ENCODE assay signal across 8 cellular contexts in the genomic region with DNA sequence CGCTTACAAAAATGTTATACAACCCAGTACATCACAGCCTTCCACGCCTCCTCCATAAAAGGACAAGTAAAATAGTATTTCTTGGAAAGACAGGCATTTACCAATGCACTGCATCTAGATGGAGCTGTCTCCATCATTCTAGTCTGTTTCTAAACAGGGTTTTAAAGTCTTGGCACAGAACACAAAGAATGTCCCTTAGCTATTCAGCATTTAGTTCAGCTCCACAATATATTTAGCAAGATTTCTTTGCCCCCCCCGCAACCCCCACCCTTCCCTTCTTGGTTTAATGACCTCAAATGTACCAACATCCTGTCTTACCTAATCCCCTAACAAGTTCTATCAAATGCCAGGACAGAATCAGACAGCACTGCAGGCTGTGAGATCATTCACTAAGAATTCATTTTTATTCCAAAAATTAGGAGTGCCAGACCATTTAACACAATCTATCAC.
A peak's percentile ranks its signal among the peaks of the same experiment; 100 is the strongest.
DNase-seq lines count a peak whose midpoint lies in the region; ATAC-seq and TF ChIP-seq lines count a peak whose summit lies in the region.

No MANE protein-coding gene starts in this region.

- no peak overlapping the region for H2BK12ac ChIP-seq in trophoblast cell (ENCODE audit: low read length)

- H3K79me2 ChIP-seq in trophoblast cell (ENCODE audit: control insufficient read depth, insufficient read depth, low read length, poor library complexity): no peaks in the 10 kb centered on the region

- no peak overlapping the region for H2AK5ac ChIP-seq in trophoblast cell (ENCODE audit: low read length)

- H3K14ac ChIP-seq in trophoblast cell (ENCODE audit: low read length): no peak overlapping the region

- no peak overlapping the region for H4K8ac ChIP-seq in trophoblast cell (ENCODE audit: low read depth, low read length)

- H3K9me3 ChIP-seq in gastrocnemius medialis (no peaks in the 10 kb centered on the region), trophoblast cell (ENCODE audit: insufficient read depth, low read depth, low read length) (no peaks in the 10 kb centered on the region)

- H3K4me1 ChIP-seq in gastrocnemius medialis (peaks cover 38 to 46% of the 10 kb centered on the region in 2 donors), trophoblast cell (ENCODE audit: control insufficient read depth in 1 of 2, insufficient read depth in 2 of 2, low read length in 2 of 2) (peaks cover 0 to 2% of the 10 kb centered on the region in 2 experiments)

- H3K4me3 ChIP-seq in HL-60 (replicated peaks; ENCODE audit: insufficient read depth, low read length) (no peak overlapping the region), gastrocnemius medialis (no peak overlapping the region), trophoblast cell (ENCODE audit: low read depth, low read length) (no peak overlapping the region)

- no peak overlapping the region for H2BK5ac ChIP-seq in trophoblast cell (ENCODE audit: low read depth, low read length, poor library complexity)

- no peak overlapping the region for H3K18ac ChIP-seq in trophoblast cell (ENCODE audit: low read length)

- no peak overlapping the region for H2BK120ac ChIP-seq in trophoblast cell (ENCODE audit: insufficient read depth, low read length, poor library complexity)

- H3K36me3 Mint-ChIP-seq in T-cell: peaks cover 3% of the 10 kb centered on the region

- in situ Hi-C loops in gastrocnemius medialis (cut with MboI; ENCODE audit: low sequenced_read_pairs in 4 of 4): loop anchor here in 3 of 4 donors (5.0 to 10.0 kb wide), 5 partner anchors 187 to 377 kb away; no protein-coding TSS in a partner anchor

- no peaks in the 10 kb centered on the region for H3K27me3 ChIP-seq in HL-60 (ENCODE audit: insufficient read depth, poor library complexity, severe bottlenecking)
- H3K27me3 ChIP-seq in gastrocnemius medialis: no peaks in the 10 kb centered on the region
- H3K27me3 ChIP-seq in trophoblast cell (ENCODE audit: insufficient read depth, low read length): no peaks in the 10 kb centered on the region

- TF ChIP-seq POLR2A in gastrocnemius medialis (IDR thresholded peaks at IDR 0.05): no peak

- H3K4me3 Mint-ChIP-seq in T-cell: peak overlapping the region in 1 of 3 donors; percentile 55

- DNase-seq in HL-60 (ENCODE audit: low read depth in 1 of 2, low spot score in 1 of 2) (peak in 1 of 2 experiments; percentile 90), T-cell (peak in 27 of 34 experiments; percentile 20 to 68 (median 48)), Right ventricle myocardium superior (peak; percentile 63), gastrocnemius medialis (peak; percentile 60 to 87), NCI-H2171 treated with DMSO at 0.1 percent for 48 hours (lab: John Stamatoyannopoulos, UW) (no peak), NCI-H748 treated with DMSO at 0.1 percent for 48 hours (lab: John Stamatoyannopoulos, UW) (no peak), trophoblast cell (no peak)
- DNase-seq in activated T-cell treated with anti-CD3 and anti-CD28 coated beads, Interleukin-2, amount 50 U/mL, for 1 hour: no peak

- H3K4me2 ChIP-seq in trophoblast cell (ENCODE audit: low read length): no peak overlapping the region

- intact Hi-C loops in Right ventricle myocardium superior (cut with DNase I) (loop anchor here (10.0 kb wide), 1 partner anchor 297 kb away; no protein-coding TSS in a partner anchor), gastrocnemius medialis (cut with DNase I; ENCODE audit: low total_unique reads) (loop anchor here (1.0 to 10.0 kb wide), 8 partner anchors 84 to 379 kb away; partner anchors contain the start of gene BACH2)

- no peak overlapping the region for H4K12ac ChIP-seq in trophoblast cell (ENCODE audit: low read depth, low read length)

- H3K27me3 Mint-ChIP-seq in T-cell: no peaks in the 10 kb centered on the region

- H3K27ac ChIP-seq in HL-60 (replicated peaks): peak overlapping the region; percentile 44
- H3K27ac ChIP-seq in gastrocnemius medialis: peak overlapping the region; percentile 62 to 82 (median 70)
- H3K27ac ChIP-seq in trophoblast cell (ENCODE audit: low read depth, low read length): no peak overlapping the region

- peaks cover 4% of the 10 kb centered on the region for H3K79me1 ChIP-seq in trophoblast cell (ENCODE audit: low read length)

- H3K9me3 Mint-ChIP-seq in T-cell: no peaks in the 10 kb centered on the region

- H3K4me1 Mint-ChIP-seq in T-cell: peaks cover 77 to 84% (median 80%) of the 10 kb centered on the region in 3 donors

- POLR2A ChIA-PET in T-cell (lab: Charles Lee): interaction anchor here (0.5 to 0.7 kb wide), 2 partner anchors 186 to 706 kb away, joined by 3 to 5 read pairs; no protein-coding TSS in a partner anchor

- H2AFZ ChIP-seq in trophoblast cell (ENCODE audit: insufficient read depth, low read length, poor library complexity): no peak overlapping the region

- no peak overlapping the region for H3K9ac ChIP-seq in trophoblast cell (ENCODE audit: low read length)

- WGBS in trophoblast cell (ENCODE audit: extremely low coverage, insufficient coverage, insufficient read length): no CpG with 5 or more reads among the region's 3 CpGs

- H4K91ac ChIP-seq in trophoblast cell (ENCODE audit: low read depth, low read length): no peak overlapping the region

- H3K36me3 ChIP-seq in gastrocnemius medialis (no peaks in the 10 kb centered on the region), trophoblast cell (ENCODE audit: control insufficient read depth in 1 of 2, insufficient read depth in 2 of 2, low read length in 2 of 2) (no peaks in the 10 kb centered on the region)

- TF ChIP-seq CTCF in HL-60 (IDR thresholded peaks at IDR 0.05; ENCODE audit: insufficient read depth, low read length): no peak
- peak in 2 of 5 experiments; percentile 31 to 39 for TF ChIP-seq CTCF in gastrocnemius medialis (IDR thresholded peaks at IDR 0.05 in 4 of 5, conservative IDR thresholded peaks at IDR 0.05 in 1 of 5)

- no peak overlapping the region for H3K23ac ChIP-seq in trophoblast cell (ENCODE audit: low read length)

- ATAC-seq in T-cell (replicated peaks in 1 of 4) (peak; percentile 56 to 75 (median 64)), Right ventricle myocardium superior (ENCODE audit: poor library complexity) (peak; percentile 90), gastrocnemius medialis (peak; percentile 85)

- CTCF ChIA-PET in T-cell (lab: Charles Lee): interaction anchor here (0.7 to 2.0 kb wide), 4 partner anchors 12 to 295 kb away, joined by 3 to 7 read pairs (median 4); no protein-coding TSS in a partner anchor

- no peak overlapping the region for H3K4ac ChIP-seq in trophoblast cell (ENCODE audit: low read depth, low read length)

- H3K27ac Mint-ChIP-seq in T-cell: peak overlapping the region; percentile 11 to 75

Comparison
In these comparisons a context has a peak if more than half of its experiments do, and no peak if none do; other contexts are left out.
1. DNase-seq: peak in T-cell (27 of 34), Right ventricle myocardium superior (single experiment) and gastrocnemius medialis (2 of 2); none in NCI-H2171 treated with DMSO at 0.1 percent for 48 hours (single experiment), activated T-cell treated with anti-CD3 and anti-CD28 coated beads, Interleukin-2, amount 50 U/mL, for 1 hour (single experiment), NCI-H748 treated with DMSO at 0.1 percent for 48 hours (single experiment) and trophoblast cell (0 of 2).
2. Peak in every context shown above with its lines, with median percentiles within 50 percentile points of each other: ATAC-seq.